ENCODE assay signal across 1 cellular context in the genomic region with DNA sequence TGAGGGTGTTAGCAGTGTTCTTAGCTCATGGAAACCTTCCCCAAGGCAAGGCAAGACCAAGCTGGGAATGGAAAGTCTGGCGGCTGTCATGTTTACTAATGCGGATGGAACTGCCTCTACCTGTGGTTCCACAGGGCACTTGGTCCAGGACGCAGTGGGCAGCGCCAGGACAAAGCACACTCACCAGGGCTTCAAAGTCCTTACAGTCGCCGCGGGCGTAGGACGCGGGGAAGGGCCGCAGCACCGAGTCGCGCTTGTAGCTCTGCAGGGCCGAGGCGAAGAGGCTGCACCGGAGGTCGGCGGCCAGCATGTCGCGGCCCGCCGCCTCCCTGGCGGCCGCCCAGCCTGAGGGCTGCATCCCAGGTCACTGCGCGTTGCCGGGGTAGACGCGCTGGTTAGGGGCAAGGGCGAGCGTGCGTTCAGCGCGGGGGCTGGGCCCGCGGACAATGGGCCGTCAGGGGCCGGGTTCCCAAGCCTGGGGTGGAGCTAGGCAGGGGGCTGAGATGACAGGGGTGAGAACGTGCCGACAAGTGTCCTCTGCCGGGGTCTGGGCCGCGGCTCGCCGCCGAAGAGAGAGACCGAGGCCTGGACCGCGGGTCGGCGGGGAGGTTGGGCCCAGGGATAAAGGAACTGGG.
TF ChIP-seq lines count a peak whose summit lies in the region.

No MANE protein-coding gene starts in this region.

TF ChIP-seq in H1, 55 proteins besides CTCF, POLR2A, EP300 and RAD21:
- TF ChIP-seq RNF2 (IDR thresholded peaks at IDR 0.05; ENCODE audit: borderline replicate concordance, low read depth, low read length, missing control alignments, poor library complexity, severe bottlenecking), result no peak
- TF ChIP-seq ATF3 (IDR thresholded peaks at IDR 0.05; ENCODE audit: insufficient read depth, low read depth, low read length), result no peak
- TF ChIP-seq CTBP2 (IDR thresholded peaks at IDR 0.05; ENCODE audit: borderline replicate concordance, insufficient read depth, insufficient read length, low read length), result peak; percentile 10
- TF ChIP-seq CBX8 (IDR thresholded peaks at IDR 0.05; ENCODE audit: borderline replicate concordance, low read depth, low read length), result no peak
- TF ChIP-seq SP1 (IDR thresholded peaks at IDR 0.05; ENCODE audit: low read depth, low read length), result no peak
- no peak for TF ChIP-seq GTF2F1 (IDR thresholded peaks at IDR 0.05; ENCODE audit: borderline replicate concordance, low read depth, low read length)
- TF ChIP-seq RBBP5 (IDR thresholded peaks at IDR 0.05; ENCODE audit: borderline replicate concordance, low read depth, low read length), result 0 out of 2 replicates have a peak, but pooled peaks have one; percentile 31
- no peak for TF ChIP-seq EGR1 (IDR thresholded peaks at IDR 0.05; ENCODE audit: borderline replicate concordance, low read depth, low read length)
- no peak for TF ChIP-seq SIX5 (IDR thresholded peaks at IDR 0.05; ENCODE audit: low read depth, low read length)
- peak; percentile 77 for TF ChIP-seq ASH2L (IDR thresholded peaks at IDR 0.05; ENCODE audit: low read length)
- TF ChIP-seq ATF2 (IDR thresholded peaks at IDR 0.05; ENCODE audit: low read length), result no peak
- peak; percentile 19 for TF ChIP-seq SAP30 (IDR thresholded peaks at IDR 0.05; ENCODE audit: insufficient read depth, insufficient replicate concordance, low read length)
- TF ChIP-seq PHF8 (conservative IDR thresholded peaks at IDR 0.05; ENCODE audit: low read depth, low read length), result peak; percentile 57
- no peak for TF ChIP-seq TAF7 (optimal IDR thresholded peaks at IDR 0.05; ENCODE audit: borderline replicate concordance, low read depth, low read length)
- no peak for TF ChIP-seq TCF12 (IDR thresholded peaks at IDR 0.05; ENCODE audit: low read depth, low read length)
- TF ChIP-seq NANOG (IDR thresholded peaks at IDR 0.05; ENCODE audit: insufficient read depth, low read depth, low read length, poor library complexity, severe bottlenecking), result no peak
- TF ChIP-seq RFX5 (IDR thresholded peaks at IDR 0.05; ENCODE audit: borderline replicate concordance, low read depth, low read length), result no peak
- TF ChIP-seq KDM4A (IDR thresholded peaks at IDR 0.05; ENCODE audit: low read depth, low read length, severe bottlenecking), result peak; percentile 74
- 0 out of 2 replicates have a peak, but pooled peaks have one; percentile 3 for TF ChIP-seq YY1 (IDR thresholded peaks at IDR 0.05; ENCODE audit: low read depth, low read length)
- TF ChIP-seq TAF1 (IDR thresholded peaks at IDR 0.05; ENCODE audit: low read depth, low read length), result no peak
- no peak for TF ChIP-seq JUND (IDR thresholded peaks at IDR 0.05; ENCODE audit: low read length)
- TF ChIP-seq MAFK (IDR thresholded peaks at IDR 0.05; ENCODE audit: low read depth, low read length), result no peak
- TF ChIP-seq TEAD4 (IDR thresholded peaks at IDR 0.05; ENCODE audit: low read depth, low read length), result 0 out of 2 replicates have a peak, but pooled peaks have one; percentile 0
- no peak for TF ChIP-seq JUN (IDR thresholded peaks at IDR 0.05; ENCODE audit: low read depth, low read length)
- TF ChIP-seq POLR2AphosphoS5 (IDR thresholded peaks at IDR 0.05; ENCODE audit: low read depth, low read length), result no peak
- peak in 1 of 2 experiments; percentile 61; a peak in 1 of 4 replicates for TF ChIP-seq SIN3A (conservative IDR thresholded peaks at IDR 0.05 in 1 of 2, IDR thresholded peaks at IDR 0.05 in 1 of 2; ENCODE audit: low read depth in 1 of 2, low read length in 2 of 2)
